Comparison of ENCODE assay signal across 1 cellular context in the genomic region with DNA sequence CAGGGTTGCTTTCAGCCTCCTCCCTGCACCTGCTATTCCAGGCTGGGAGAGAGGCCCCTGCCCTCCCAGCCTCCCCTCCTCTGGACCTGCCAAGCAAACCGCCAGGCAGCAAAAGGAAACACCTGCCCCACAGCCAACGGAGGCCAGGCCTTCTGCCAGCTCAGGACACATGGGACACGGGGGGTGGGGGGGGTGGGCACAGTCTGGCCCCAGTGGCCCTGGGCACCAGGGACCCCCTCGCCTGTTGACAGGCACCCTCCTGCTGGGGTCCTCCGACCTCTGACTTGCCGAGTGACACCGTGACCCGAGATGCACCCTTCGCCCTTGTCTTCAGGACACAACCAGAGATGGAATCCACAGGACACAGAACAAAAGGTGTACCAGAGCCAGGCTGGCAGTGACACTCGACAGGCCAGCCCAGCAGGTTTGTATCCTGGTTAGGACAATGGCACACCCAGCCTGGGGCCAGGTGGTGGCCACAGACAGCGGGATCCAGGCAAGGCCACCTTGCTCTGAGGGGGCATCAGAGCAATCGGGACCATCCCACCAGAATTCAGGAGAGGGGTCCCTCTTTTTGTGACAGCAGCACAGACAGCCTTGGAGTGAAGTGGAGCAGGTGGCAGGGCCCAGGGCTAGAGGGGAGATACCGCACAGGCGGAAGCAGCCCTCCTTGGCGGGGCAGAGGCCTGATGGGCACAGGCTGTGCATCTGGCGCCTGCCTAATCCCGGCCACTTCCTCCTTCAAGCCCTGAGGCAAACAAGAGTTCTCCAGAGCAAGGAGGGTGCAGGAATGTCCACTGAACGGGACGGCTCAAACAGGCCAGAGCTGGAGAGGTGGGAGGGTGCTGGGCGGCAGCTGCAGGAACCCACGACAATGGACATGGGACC.
TF ChIP-seq lines count a peak whose summit lies in the region.

No MANE protein-coding gene starts in this region.

TF ChIP-seq in H1, 55 proteins besides CTCF, POLR2A, EP300 and RAD21:
- TF ChIP-seq KDM5A (IDR thresholded peaks at IDR 0.05; ENCODE audit: low read length) = no peak
- no peak for TF ChIP-seq TCF12 (IDR thresholded peaks at IDR 0.05; ENCODE audit: low read depth, low read length)
- no peak for TF ChIP-seq YY1 (IDR thresholded peaks at IDR 0.05; ENCODE audit: low read depth, low read length)
- TF ChIP-seq SP1 (IDR thresholded peaks at IDR 0.05; ENCODE audit: low read depth, low read length) = no peak
- no peak for TF ChIP-seq CHD2 (IDR thresholded peaks at IDR 0.05; ENCODE audit: low read length)
- no peak for TF ChIP-seq SIRT6 (IDR thresholded peaks at IDR 0.05; ENCODE audit: low read length)
- TF ChIP-seq NRF1 (IDR thresholded peaks at IDR 0.05; ENCODE audit: low read depth, low read length) = no peak
